2 cellular contexts compared by ENCODE assay signal in the genomic region with DNA sequence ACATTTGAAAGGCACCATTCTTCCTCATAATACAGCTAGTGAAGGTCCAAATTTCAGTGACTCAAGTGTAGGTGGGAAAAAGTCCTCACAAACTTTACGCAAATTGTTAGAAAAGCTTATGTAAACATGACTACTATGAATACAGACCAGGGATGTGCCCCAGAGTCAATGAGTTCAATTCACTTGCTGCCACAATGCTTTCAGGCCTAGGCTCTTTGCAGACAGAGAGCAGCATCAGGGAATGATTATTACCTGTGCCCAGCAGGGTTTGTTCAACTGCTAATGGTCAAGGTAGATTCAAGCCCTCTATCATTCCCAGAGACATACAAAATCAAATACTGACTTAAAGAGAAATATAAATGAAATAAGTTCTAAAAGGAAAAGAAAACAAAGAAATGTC.
TF ChIP-seq lines count a peak whose summit lies in the region.

No MANE protein-coding gene starts in this region.

TF ChIP-seq in endothelial cell of umbilical vein, 7 proteins besides CTCF, POLR2A, EP300 and RAD21 (continued from another document):
- TF ChIP-seq GATA2 (IDR thresholded peaks at IDR 0.05; ENCODE audit: insufficient read depth, insufficient read length, low read depth, low read length) (no peak), JUN (IDR thresholded peaks at IDR 0.05; ENCODE audit: borderline replicate concordance, insufficient read depth, insufficient read length, low read depth) (no peak), EZH2 (IDR thresholded peaks at IDR 0.05; ENCODE audit: borderline replicate concordance, low read depth, low read length, severe bottlenecking) (no peak)

TF ChIP-seq in SK-N-SH treated with all-trans-retinoic acid at 6 μM for 48 hours, 23 proteins besides CTCF, POLR2A, EP300 and RAD21:
- TF ChIP-seq, protein P1, sequence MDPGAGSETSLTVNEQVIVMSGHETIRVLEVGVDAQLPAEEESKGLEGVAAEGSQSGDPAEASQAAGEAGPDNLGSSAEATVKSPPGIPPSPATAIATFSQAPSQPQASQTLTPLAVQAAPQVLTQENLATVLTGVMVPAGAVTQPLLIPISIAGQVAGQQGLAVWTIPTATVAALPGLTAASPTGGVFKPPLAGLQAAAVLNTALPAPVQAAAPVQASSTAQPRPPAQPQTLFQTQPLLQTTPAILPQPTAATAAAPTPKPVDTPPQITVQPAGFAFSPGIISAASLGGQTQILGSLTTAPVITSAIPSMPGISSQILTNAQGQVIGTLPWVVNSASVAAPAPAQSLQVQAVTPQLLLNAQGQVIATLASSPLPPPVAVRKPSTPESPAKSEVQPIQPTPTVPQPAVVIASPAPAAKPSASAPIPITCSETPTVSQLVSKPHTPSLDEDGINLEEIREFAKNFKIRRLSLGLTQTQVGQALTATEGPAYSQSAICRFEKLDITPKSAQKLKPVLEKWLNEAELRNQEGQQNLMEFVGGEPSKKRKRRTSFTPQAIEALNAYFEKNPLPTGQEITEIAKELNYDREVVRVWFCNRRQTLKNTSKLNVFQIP (CRISPR knock-in tag; IDR thresholded peaks at IDR 0.05; ENCODE audit: borderline replicate concordance, low read depth), result no peak
- no peak for TF ChIP-seq BACH2 (CRISPR knock-in tag; IDR thresholded peaks at IDR 0.05; ENCODE audit: borderline replicate concordance)
- TF ChIP-seq SNAI2 (CRISPR knock-in tag; IDR thresholded peaks at IDR 0.05), result no peak
- TF ChIP-seq ZFP30 (CRISPR knock-in tag; IDR thresholded peaks at IDR 0.05), result no peak
- no peak for TF ChIP-seq ZNF70 (CRISPR knock-in tag; IDR thresholded peaks at IDR 0.05)
- no peak for TF ChIP-seq ZC3H10 (CRISPR knock-in tag; IDR thresholded peaks at IDR 0.05)
- TF ChIP-seq ISL1 (CRISPR knock-in tag; IDR thresholded peaks at IDR 0.05), result no peak
- TF ChIP-seq, protein P2, sequence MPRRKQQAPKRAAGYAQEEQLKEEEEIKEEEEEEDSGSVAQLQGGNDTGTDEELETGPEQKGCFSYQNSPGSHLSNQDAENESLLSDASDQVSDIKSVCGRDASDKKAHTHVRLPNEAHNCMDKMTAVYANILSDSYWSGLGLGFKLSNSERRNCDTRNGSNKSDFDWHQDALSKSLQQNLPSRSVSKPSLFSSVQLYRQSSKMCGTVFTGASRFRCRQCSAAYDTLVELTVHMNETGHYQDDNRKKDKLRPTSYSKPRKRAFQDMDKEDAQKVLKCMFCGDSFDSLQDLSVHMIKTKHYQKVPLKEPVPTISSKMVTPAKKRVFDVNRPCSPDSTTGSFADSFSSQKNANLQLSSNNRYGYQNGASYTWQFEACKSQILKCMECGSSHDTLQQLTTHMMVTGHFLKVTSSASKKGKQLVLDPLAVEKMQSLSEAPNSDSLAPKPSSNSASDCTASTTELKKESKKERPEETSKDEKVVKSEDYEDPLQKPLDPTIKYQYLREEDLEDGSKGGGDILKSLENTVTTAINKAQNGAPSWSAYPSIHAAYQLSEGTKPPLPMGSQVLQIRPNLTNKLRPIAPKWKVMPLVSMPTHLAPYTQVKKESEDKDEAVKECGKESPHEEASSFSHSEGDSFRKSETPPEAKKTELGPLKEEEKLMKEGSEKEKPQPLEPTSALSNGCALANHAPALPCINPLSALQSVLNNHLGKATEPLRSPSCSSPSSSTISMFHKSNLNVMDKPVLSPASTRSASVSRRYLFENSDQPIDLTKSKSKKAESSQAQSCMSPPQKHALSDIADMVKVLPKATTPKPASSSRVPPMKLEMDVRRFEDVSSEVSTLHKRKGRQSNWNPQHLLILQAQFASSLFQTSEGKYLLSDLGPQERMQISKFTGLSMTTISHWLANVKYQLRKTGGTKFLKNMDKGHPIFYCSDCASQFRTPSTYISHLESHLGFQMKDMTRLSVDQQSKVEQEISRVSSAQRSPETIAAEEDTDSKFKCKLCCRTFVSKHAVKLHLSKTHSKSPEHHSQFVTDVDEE (CRISPR knock-in tag; IDR thresholded peaks at IDR 0.05), result no peak
- TF ChIP-seq ZFP3 (CRISPR knock-in tag; IDR thresholded peaks at IDR 0.05), result no peak
- no peak for TF ChIP-seq ZNF8 (CRISPR knock-in tag; IDR thresholded peaks at IDR 0.05)
